1 cellular context compared by ENCODE assay signal in the genomic region with DNA sequence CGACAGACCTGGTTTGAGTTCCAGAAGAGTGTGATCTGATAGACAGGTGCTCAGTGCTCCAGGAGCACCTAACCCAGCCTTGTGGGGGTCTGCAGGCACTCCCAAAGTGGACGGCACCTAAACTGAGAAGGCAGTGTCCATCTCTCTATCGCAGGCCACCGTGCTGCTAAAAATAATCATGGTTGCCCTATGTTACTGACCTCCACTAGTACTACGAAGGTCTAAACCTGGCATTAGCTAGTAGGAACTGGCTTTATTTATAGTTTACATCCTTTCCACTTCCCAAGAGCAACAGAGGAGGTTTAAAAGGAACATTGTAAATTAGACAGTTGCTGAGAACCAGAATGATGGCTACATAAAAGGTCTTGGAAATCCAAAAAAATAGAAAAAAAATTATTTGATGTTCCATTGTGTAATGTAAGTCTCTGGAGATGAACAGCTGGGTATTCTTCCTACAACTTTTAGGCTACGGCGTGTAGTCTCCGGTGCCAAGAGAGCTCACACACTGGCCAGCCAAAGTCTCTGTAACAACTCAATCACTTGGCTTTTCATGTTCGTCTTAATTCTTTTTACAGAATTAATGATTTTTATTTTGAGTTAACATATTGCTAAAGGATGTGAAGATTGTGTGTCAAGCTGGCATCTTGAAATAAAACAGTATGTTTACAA.
TF ChIP-seq lines count a peak whose summit lies in the region.

No MANE protein-coding gene starts in this region.

TF ChIP-seq in IMR-90, 13 proteins besides CTCF, POLR2A, EP300 and RAD21 (continued from another document):
- TF ChIP-seq, protein P1, sequence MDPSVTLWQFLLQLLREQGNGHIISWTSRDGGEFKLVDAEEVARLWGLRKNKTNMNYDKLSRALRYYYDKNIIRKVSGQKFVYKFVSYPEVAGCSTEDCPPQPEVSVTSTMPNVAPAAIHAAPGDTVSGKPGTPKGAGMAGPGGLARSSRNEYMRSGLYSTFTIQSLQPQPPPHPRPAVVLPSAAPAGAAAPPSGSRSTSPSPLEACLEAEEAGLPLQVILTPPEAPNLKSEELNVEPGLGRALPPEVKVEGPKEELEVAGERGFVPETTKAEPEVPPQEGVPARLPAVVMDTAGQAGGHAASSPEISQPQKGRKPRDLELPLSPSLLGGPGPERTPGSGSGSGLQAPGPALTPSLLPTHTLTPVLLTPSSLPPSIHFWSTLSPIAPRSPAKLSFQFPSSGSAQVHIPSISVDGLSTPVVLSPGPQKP (IDR thresholded peaks at IDR 0.05; ENCODE audit: borderline replicate concordance, low read depth, low read length), result no peak
- TF ChIP-seq NFE2L2 (IDR thresholded peaks at IDR 0.05; ENCODE audit: low read depth, low read length) (no peak), CHD1 (IDR thresholded peaks at IDR 0.05; ENCODE audit: low read depth, low read length) (no peak), SMC3 (IDR thresholded peaks at IDR 0.05; ENCODE audit: low read depth, low read length) (no peak), MXI1 (IDR thresholded peaks at IDR 0.05; ENCODE audit: borderline replicate concordance, low read depth, low read length) (no peak), BHLHE40 (IDR thresholded peaks at IDR 0.05; ENCODE audit: low read depth, low read length) (no peak), RCOR1 (IDR thresholded peaks at IDR 0.05; ENCODE audit: insufficient replicate concordance, low read length) (no peak)
- TF ChIP-seq, protein P2, sequence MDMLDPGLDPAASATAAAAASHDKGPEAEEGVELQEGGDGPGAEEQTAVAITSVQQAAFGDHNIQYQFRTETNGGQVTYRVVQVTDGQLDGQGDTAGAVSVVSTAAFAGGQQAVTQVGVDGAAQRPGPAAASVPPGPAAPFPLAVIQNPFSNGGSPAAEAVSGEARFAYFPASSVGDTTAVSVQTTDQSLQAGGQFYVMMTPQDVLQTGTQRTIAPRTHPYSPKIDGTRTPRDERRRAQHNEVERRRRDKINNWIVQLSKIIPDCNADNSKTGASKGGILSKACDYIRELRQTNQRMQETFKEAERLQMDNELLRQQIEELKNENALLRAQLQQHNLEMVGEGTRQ (IDR thresholded peaks at IDR 0.05; ENCODE audit: low read depth, low read length), result no peak
